In the genomic region with DNA sequence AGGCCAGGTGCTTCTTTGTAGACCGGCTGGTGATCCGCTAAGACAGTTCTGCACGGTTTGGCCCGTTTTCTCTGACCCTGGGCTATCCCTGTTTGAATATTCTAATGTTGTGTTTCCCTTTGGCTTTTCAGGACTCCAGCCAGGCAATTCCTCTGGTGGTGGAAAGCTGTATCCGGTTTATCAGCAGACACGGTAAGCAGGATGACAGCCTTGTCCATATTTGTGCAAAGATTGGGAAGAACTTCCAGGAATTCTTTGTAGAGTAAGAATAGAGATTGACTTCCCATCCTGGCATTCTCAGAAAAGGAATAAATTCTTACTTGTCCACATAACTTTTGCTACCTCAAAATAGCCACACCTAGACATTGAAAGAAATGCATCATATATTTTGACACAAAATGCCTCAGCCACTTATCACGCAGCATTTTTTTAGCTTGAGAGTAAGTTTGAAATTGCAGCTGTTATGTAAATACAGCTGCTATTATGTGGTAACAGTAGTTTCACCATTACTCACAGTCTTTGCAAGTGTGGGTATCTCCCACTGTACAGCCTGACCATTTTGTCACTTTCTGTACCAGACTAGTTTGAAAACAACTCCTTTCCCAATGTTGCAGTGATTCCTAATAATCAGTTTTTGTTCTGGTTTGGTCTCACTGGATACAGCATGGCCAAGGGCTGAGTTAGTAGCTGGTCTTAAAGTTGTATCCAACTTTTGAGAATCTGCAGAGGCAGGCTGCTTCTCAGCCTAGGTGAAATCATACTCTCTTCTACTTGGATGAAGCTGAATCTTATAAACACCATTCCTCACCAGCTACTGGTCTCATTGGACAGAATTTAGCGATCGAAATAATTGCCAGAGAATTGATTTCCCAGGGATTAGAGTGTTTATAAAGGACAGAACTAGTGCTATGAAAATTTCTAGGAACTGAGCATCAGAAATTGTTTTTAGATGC, we compare ENCODE assay signal across 8 cellular contexts. TPM values are rescaled to one million over a fixed set of nuclear protein-coding genes. Genes with fewer than 3 reads are reported as not detected.
DNase-seq lines count a peak whose midpoint lies in the region; ATAC-seq, FAIRE-seq and TF ChIP-seq lines count a peak whose summit lies in the region.

No MANE protein-coding gene starts in this region.

- no peak overlapping the region for H3K27ac ChIP-seq in SK-N-SH (ENCODE audit: low read depth in 2 of 2, low read length in 1 of 2)

- no peak for TF ChIP-seq EP300 in SK-N-SH (IDR thresholded peaks at IDR 0.05; ENCODE audit: borderline replicate concordance in 1 of 2, low read depth in 1 of 2, low read length in 1 of 2)

- no peaks in the 10 kb centered on the region for H4K20me1 ChIP-seq in SK-N-SH (ENCODE audit: insufficient read depth)

- WGBS in SK-N-SH (ENCODE audit: low lambda C conversion rate): 96% methylated on average over 9 of the region's 9 CpGs

- DNase-seq in EH (ENCODE audit: low read depth): peak; percentile 84
- peak; percentile 77 for DNase-seq in fibroblast of mammary gland (ENCODE audit: low read depth)
- DNase-seq in inferior parietal cortex (ENCODE audit: extremely low spot score): no peak
- no peak for DNase-seq in SK-N-SH
- no peak for DNase-seq in D721Med (ENCODE audit: insufficient read length, low spot score)
- DNase-seq in activated CD4-positive, alpha-beta T cell treated with anti-CD3 and anti-CD28 coated beads for 48 hours: no peak

- no peaks in the 10 kb centered on the region for H3F3A ChIP-seq in SK-N-SH (replicated peaks; ENCODE audit: insufficient read depth)

- FAIRE-seq in D721Med (lab: Jason Lieb, UNC): no peak

- ATAC-seq in GM19395 (IDR thresholded peaks at IDR 0.05; ENCODE audit: unreplicated experiment) (peak; percentile 96), HG03439 (IDR thresholded peaks at IDR 0.05; ENCODE audit: unreplicated experiment) (peak; percentile 96)

- no peak overlapping the region for H3K9ac ChIP-seq in SK-N-SH

- CTCF ChIA-PET in SK-N-SH (lab: Yijun Ruan, JAX): interaction anchor here (0.8 to 1.8 kb wide), 3 partner anchors 8 to 526 kb away, joined by 3 to 6 read pairs (median 4); no protein-coding TSS in a partner anchor

- no peak for TF ChIP-seq RAD21 in SK-N-SH (IDR thresholded peaks at IDR 0.05; ENCODE audit: low read length)

- H3K79me2 ChIP-seq in SK-N-SH (ENCODE audit: insufficient read depth): no peaks in the 10 kb centered on the region

- TF ChIP-seq CTCF in fibroblast of mammary gland (conservative IDR thresholded peaks at IDR 0.05; ENCODE audit: control insufficient read depth, insufficient read depth, low read depth, low read length) (peak; percentile 28), SK-N-SH (IDR thresholded peaks at IDR 0.05) (no peak), D721Med (IDR thresholded peaks at IDR 0.05; ENCODE audit: insufficient read depth, missing control alignments) (no peak)

- peaks cover 46 to 59% of the 10 kb centered on the region in 2 experiments for H3K36me3 ChIP-seq in SK-N-SH (replicated peaks in 1 of 2; ENCODE audit: control insufficient read depth in 1 of 2, insufficient read depth in 2 of 2, low read length in 1 of 2)

- H2AFZ ChIP-seq in SK-N-SH (ENCODE audit: low read depth): no peak overlapping the region

- no peak overlapping the region for H3K4me2 ChIP-seq in SK-N-SH

- POLR2A ChIA-PET in SK-N-SH (lab: Yijun Ruan, JAX): no interaction called here

- H3K4me3 ChIP-seq in fibroblast of mammary gland (ENCODE audit: control insufficient read depth, low read depth, low read length): no peak overlapping the region
- H3K4me3 ChIP-seq in SK-N-SH (ENCODE audit: low read depth in 2 of 2, low read length in 1 of 2): no peak overlapping the region

- H3K9me3 ChIP-seq in SK-N-SH: no peaks in the 10 kb centered on the region

- no peaks in the 10 kb centered on the region for H3K27me3 ChIP-seq in SK-N-SH (ENCODE audit: insufficient read depth)

- no peaks in the 10 kb centered on the region for H3K4me1 ChIP-seq in SK-N-SH (ENCODE audit: control insufficient read depth in 1 of 2, insufficient read depth in 2 of 2, low read depth in 1 of 2, low read length in 1 of 2)

- no peaks in the 10 kb centered on the region for H3K9me2 ChIP-seq in SK-N-SH

TF ChIP-seq in SK-N-SH, 30 proteins besides CTCF, POLR2A, EP300 and RAD21:
- TF ChIP-seq FOSL2 (IDR thresholded peaks at IDR 0.05; ENCODE audit: borderline replicate concordance, low read depth) (no peak), RXRA (IDR thresholded peaks at IDR 0.05; ENCODE audit: borderline replicate concordance, low read depth) (no peak), ELF1 (IDR thresholded peaks at IDR 0.05) (no peak), RFX5 (IDR thresholded peaks at IDR 0.05; ENCODE audit: low read length) (no peak), EZH2phosphoT487 (IDR thresholded peaks at IDR 0.05; ENCODE audit: borderline replicate concordance, low read depth) (no peak), SMC3 (IDR thresholded peaks at IDR 0.05; ENCODE audit: low read depth, low read length) (no peak), YY1 (IDR thresholded peaks at IDR 0.05; ENCODE audit: low read depth) (no peak)
- TF ChIP-seq, protein P1, sequence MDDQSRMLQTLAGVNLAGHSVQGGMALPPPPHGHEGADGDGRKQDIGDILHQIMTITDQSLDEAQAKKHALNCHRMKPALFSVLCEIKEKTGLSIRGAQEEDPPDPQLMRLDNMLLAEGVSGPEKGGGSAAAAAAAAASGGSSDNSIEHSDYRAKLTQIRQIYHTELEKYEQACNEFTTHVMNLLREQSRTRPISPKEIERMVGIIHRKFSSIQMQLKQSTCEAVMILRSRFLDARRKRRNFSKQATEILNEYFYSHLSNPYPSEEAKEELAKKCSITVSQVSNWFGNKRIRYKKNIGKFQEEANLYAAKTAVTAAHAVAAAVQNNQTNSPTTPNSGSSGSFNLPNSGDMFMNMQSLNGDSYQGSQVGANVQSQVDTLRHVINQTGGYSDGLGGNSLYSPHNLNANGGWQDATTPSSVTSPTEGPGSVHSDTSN (IDR thresholded peaks at IDR 0.05): no peak
- TF ChIP-seq, protein P2, sequence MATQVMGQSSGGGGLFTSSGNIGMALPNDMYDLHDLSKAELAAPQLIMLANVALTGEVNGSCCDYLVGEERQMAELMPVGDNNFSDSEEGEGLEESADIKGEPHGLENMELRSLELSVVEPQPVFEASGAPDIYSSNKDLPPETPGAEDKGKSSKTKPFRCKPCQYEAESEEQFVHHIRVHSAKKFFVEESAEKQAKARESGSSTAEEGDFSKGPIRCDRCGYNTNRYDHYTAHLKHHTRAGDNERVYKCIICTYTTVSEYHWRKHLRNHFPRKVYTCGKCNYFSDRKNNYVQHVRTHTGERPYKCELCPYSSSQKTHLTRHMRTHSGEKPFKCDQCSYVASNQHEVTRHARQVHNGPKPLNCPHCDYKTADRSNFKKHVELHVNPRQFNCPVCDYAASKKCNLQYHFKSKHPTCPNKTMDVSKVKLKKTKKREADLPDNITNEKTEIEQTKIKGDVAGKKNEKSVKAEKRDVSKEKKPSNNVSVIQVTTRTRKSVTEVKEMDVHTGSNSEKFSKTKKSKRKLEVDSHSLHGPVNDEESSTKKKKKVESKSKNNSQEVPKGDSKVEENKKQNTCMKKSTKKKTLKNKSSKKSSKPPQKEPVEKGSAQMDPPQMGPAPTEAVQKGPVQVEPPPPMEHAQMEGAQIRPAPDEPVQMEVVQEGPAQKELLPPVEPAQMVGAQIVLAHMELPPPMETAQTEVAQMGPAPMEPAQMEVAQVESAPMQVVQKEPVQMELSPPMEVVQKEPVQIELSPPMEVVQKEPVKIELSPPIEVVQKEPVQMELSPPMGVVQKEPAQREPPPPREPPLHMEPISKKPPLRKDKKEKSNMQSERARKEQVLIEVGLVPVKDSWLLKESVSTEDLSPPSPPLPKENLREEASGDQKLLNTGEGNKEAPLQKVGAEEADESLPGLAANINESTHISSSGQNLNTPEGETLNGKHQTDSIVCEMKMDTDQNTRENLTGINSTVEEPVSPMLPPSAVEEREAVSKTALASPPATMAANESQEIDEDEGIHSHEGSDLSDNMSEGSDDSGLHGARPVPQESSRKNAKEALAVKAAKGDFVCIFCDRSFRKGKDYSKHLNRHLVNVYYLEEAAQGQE (IDR thresholded peaks at IDR 0.05; ENCODE audit: low read depth, low read length): no peak
- TF ChIP-seq, protein P3, sequence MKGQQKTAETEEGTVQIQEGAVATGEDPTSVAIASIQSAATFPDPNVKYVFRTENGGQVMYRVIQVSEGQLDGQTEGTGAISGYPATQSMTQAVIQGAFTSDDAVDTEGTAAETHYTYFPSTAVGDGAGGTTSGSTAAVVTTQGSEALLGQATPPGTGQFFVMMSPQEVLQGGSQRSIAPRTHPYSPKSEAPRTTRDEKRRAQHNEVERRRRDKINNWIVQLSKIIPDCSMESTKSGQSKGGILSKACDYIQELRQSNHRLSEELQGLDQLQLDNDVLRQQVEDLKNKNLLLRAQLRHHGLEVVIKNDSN (IDR thresholded peaks at IDR 0.05; ENCODE audit: borderline replicate concordance, low read depth): no peak
- TF ChIP-seq, protein P4, sequence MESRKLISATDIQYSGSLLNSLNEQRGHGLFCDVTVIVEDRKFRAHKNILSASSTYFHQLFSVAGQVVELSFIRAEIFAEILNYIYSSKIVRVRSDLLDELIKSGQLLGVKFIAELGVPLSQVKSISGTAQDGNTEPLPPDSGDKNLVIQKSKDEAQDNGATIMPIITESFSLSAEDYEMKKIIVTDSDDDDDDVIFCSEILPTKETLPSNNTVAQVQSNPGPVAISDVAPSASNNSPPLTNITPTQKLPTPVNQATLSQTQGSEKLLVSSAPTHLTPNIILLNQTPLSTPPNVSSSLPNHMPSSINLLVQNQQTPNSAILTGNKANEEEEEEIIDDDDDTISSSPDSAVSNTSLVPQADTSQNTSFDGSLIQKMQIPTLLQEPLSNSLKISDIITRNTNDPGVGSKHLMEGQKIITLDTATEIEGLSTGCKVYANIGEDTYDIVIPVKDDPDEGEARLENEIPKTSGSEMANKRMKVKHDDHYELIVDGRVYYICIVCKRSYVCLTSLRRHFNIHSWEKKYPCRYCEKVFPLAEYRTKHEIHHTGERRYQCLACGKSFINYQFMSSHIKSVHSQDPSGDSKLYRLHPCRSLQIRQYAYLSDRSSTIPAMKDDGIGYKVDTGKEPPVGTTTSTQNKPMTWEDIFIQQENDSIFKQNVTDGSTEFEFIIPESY (IDR thresholded peaks at IDR 0.05; ENCODE audit: borderline replicate concordance, low read depth): no peak

RNA-seq across cellular contexts. Expression of a gene that starts 40.0 kb away (rescaled TPM):
- 14.2 and 14.5 TPM in 2 replicates for polyA plus RNA-seq in SK-N-SH (2012; rRNA removed)
- polyA plus RNA-seq in SK-N-SH (2012; cell fraction: cytosol; rRNA removed): 6.8 and 10.4 TPM in 2 replicates
- polyA plus RNA-seq in SK-N-SH (2012; cell fraction: nucleus; rRNA removed): 20.5 and 32.0 TPM in 2 replicates

Comparison
In these comparisons a context has a peak if more than half of its experiments do, and no peak if none do; other contexts are left out.
1. DNase-seq: peak in EH (single experiment) and fibroblast of mammary gland (single experiment); none in inferior parietal cortex (single experiment), SK-N-SH (single experiment), D721Med (single experiment) and activated CD4-positive, alpha-beta T cell treated with anti-CD3 and anti-CD28 coated beads for 48 hours (single experiment).